8 cellular contexts compared by ENCODE assay signal in genomic region chr11:129814244-129814992, GRCh38. TPM values are rescaled to one million over a fixed set of nuclear protein-coding genes. Genes with fewer than 3 reads are reported as not detected.
A peak's percentile ranks its signal among the peaks of the same experiment; 100 is the strongest.
DNase-seq lines count a peak whose midpoint lies in the region; ATAC-seq and TF ChIP-seq lines count a peak whose summit lies in the region.
"Had no signal": no experiment of that assay in that cellular context is flagged by ENCODE, and none has a peak within 500 bp of the region (broad histone marks: within the 10 kb centered on the region; RNA-seq: fewer than 3 reads in every experiment).

No MANE protein-coding gene starts in this region.

- peaks cover 74% of the 10 kb centered on the region for H3K27me3 Mint-ChIP-seq in endodermal cell (ENCODE audit: insufficient read depth)

- H3K4me1 Mint-ChIP-seq in endodermal cell: peaks cover 5% of the 10 kb centered on the region

- H3K36me3 ChIP-seq in endodermal cell (ENCODE audit: control insufficient read depth, insufficient read depth, low read length): no peaks in the 10 kb centered on the region

- no peak overlapping the region for H3K27ac Mint-ChIP-seq in endodermal cell

- H3K27ac ChIP-seq in endodermal cell (ENCODE audit: low read depth, low read length): no peak overlapping the region

- H3K27me3 ChIP-seq in endodermal cell (ENCODE audit: control insufficient read depth, insufficient read depth, low read length, poor library complexity, severe bottlenecking): peaks cover 41% of the 10 kb centered on the region

- ATAC-seq in GM21786 (IDR thresholded peaks at IDR 0.05; ENCODE audit: unreplicated experiment): no peak

- no peaks in the 10 kb centered on the region for H3K36me3 Mint-ChIP-seq in endodermal cell (ENCODE audit: low read depth)

- H3K4me3 Mint-ChIP-seq in endodermal cell: no peak overlapping the region

- peaks cover 7% of the 10 kb centered on the region for H3K9me3 ChIP-seq in endodermal cell (ENCODE audit: control insufficient read depth, low read length)

- WGBS in endodermal cell (ENCODE audit: insufficient coverage in 1 of 2, insufficient read length in 1 of 2), 2 experiments: 90 to 94% methylated on average over 21 to 24 of the region's 24 CpGs

- no peak overlapping the region for H3K4me3 ChIP-seq in endodermal cell (ENCODE audit: low read length)

- H3K4me1 ChIP-seq in endodermal cell (ENCODE audit: control insufficient read depth, insufficient read depth, low read length): no peaks in the 10 kb centered on the region

- no peak for TF ChIP-seq CTCF in endodermal cell (conservative IDR thresholded peaks at IDR 0.05)

- H3K9ac ChIP-seq in endodermal cell (ENCODE audit: extremely low read depth, low read length, poor library complexity, severe bottlenecking): no peak overlapping the region

- H3K9me3 Mint-ChIP-seq in endodermal cell: peaks cover 22% of the 10 kb centered on the region

- DNase-seq in T follicular helper cell (ENCODE audit: low read depth) (peak; percentile 60), endodermal cell (peak; percentile 55), T1000 (lab: John Stamatoyannopoulos, UW) (no peak), cerebellar nuclear complex (lab: John Stamatoyannopoulos, UW) (no peak)
- DNase-seq in activated CD8-positive, alpha-beta memory T cell treated with anti-CD3 and anti-CD28 coated beads for 48 hours (ENCODE audit: low read depth in 2 of 3, low spot score in 2 of 3): peak in 2 of 3 experiments; percentile 20 to 56
- peak; percentile 12 to 33 for DNase-seq in stimulated activated CD8-positive, alpha-beta memory T cell treated with anti-CD3 and anti-CD28 coated beads, Interleukin-4, amount 100 ng/mL, for 4 hours (ENCODE audit: low read depth in 2 of 2, low spot score in 1 of 2)
- DNase-seq: NCI-H187 treated with DMSO at 0.1 percent for 48 hours had no signal

RNA-seq across cellular contexts. Expression of gene TMEM45B, which starts 1.2 kb away (rescaled TPM):
- not detected for total RNA-seq in endodermal cell
- polyA plus RNA-seq in endodermal cell (2013, experiment 1 of 2): not detected
- not detected for polyA plus RNA-seq in endodermal cell (2013, experiment 2 of 2)

Comparison
In these comparisons a context has a peak if more than half of its experiments do, and no peak if none do; other contexts are left out.
1. DNase-seq: peak in T follicular helper cell (single experiment), activated CD8-positive, alpha-beta memory T cell treated with anti-CD3 and anti-CD28 coated beads for 48 hours (2 of 3), endodermal cell (single experiment) and stimulated activated CD8-positive, alpha-beta memory T cell treated with anti-CD3 and anti-CD28 coated beads, Interleukin-4, amount 100 ng/mL, for 4 hours (2 of 2); none in T1000 (single experiment) and cerebellar nuclear complex (0 of 2).